ENCODE assay signal across 16 cellular contexts in genomic region chr5:31463341-31463740, GRCh38.
DNase-seq lines count a peak whose midpoint lies in the region; TF ChIP-seq lines count a peak whose summit lies in the region.
"Had no signal": no experiment of that assay in that cellular context is flagged by ENCODE, and none has a peak within 500 bp of the region (broad histone marks: within the 10 kb centered on the region; RNA-seq: fewer than 3 reads in every experiment).

No MANE protein-coding gene starts in this region.

- 0 out of 2 replicates have a peak, but pooled peaks cover 14% of the 10 kb centered on the region for H3F3A ChIP-seq in GM23248 (ENCODE audit: insufficient read depth)

- no peaks in the 10 kb centered on the region for H3K9me2 ChIP-seq in GM23248 (ENCODE audit: insufficient read depth)

- in situ Hi-C loops in GM23248 (cut with MboI), result no loop called here

- no peaks in the 10 kb centered on the region for H3K4me1 Mint-ChIP-seq in endothelial cell (ENCODE audit: unreplicated experiment)
- H3K4me1 Mint-ChIP-seq: B cell had no signal

- H3K4me3 ChIP-seq in GM23248, result no peak overlapping the region
- H3K4me3 ChIP-seq in cardiac fibroblast (replicated peaks in 1 of 2; ENCODE audit: low read depth in 2 of 2, low read length in 2 of 2), result no peak overlapping the region
- H3K4me3 ChIP-seq: GM12878 had no signal

- WGBS in GM23248 (ENCODE audit: low coverage in 1 of 2, low lambda C conversion rate in 2 of 2, missing lambda C conversion rate in 2 of 2), 2 experiments, result 98 to 100% methylated on average over 2 of the region's 2 CpGs

- H3K4me2 ChIP-seq in GM23248 (ENCODE audit: unreplicated experiment), result no peak overlapping the region

- H2AFZ ChIP-seq in GM23248, result no peak overlapping the region

- no peaks in the 10 kb centered on the region for H3K4me1 ChIP-seq in GM23248 (ENCODE audit: insufficient read depth)

- H3K9me3 Mint-ChIP-seq in endothelial cell (ENCODE audit: unreplicated experiment), result no peaks in the 10 kb centered on the region

- no peaks in the 10 kb centered on the region for H3K9me3 ChIP-seq in GM23248 (ENCODE audit: low read depth)

- peaks cover 1% of the 10 kb centered on the region for H3K27me3 Mint-ChIP-seq in endothelial cell (ENCODE audit: unreplicated experiment)
- H3K27me3 Mint-ChIP-seq: B cell; CD4-positive, alpha-beta T cell had no signal

- H3K27me3 ChIP-seq in GM23248 (replicated peaks; ENCODE audit: insufficient read depth), result no peaks in the 10 kb centered on the region

- no peak for TF ChIP-seq CTCF in cardiac fibroblast (IDR thresholded peaks at IDR 0.05; ENCODE audit: low read depth, low read length)
- no peak for TF ChIP-seq CTCF in endothelial cell (IDR thresholded peaks at IDR 0.05; ENCODE audit: unreplicated experiment)

- H4K20me1 ChIP-seq in GM23248 (ENCODE audit: insufficient read depth), result no peaks in the 10 kb centered on the region

- no peaks in the 10 kb centered on the region for H3K79me2 ChIP-seq in GM23248 (ENCODE audit: insufficient read depth)

- no peak overlapping the region for H3K9ac ChIP-seq in GM23248

- peaks cover 41% of the 10 kb centered on the region for H3K36me3 ChIP-seq in GM23248 (ENCODE audit: low read depth)

- H3K27ac ChIP-seq in GM23248, result no peak overlapping the region

- H3K36me3 Mint-ChIP-seq in endothelial cell (ENCODE audit: low read depth, unreplicated experiment), result peaks cover 82% of the 10 kb centered on the region

- H3K27ac Mint-ChIP-seq in endothelial cell (ENCODE audit: unreplicated experiment), result no peak overlapping the region
- H3K27ac Mint-ChIP-seq: B cell; CD4-positive, alpha-beta T cell had no signal

- H3K4me3 Mint-ChIP-seq in endothelial cell (ENCODE audit: unreplicated experiment), result peak overlapping the region; percentile 60
- H3K4me3 Mint-ChIP-seq: B cell; CD4-positive, alpha-beta T cell had no signal

- DNase-seq in GM23248 (peak; percentile 44), cardiac fibroblast (ENCODE audit: low read depth in 2 of 2) (peak; percentile 45 to 63), endothelial cell (ENCODE audit: low spot score) (no peak), lung microvascular endothelial cell (ENCODE audit: low read depth in 2 of 2) (peak; percentile 48 to 74), NCI-H446 treated with DMSO at 0.1 percent for 48 hours (lab: John Stamatoyannopoulos, UW) (no peak), islet precursor cell (no peak), DMS53 treated with DMSO at 0.1 percent for 48 hours (lab: John Stamatoyannopoulos, UW; ENCODE audit: unreplicated experiment) (no peak)
- no peak for DNase-seq in activated CD4-positive, alpha-beta T cell treated with anti-CD3 and anti-CD28 coated beads for 1 hour
- DNase-seq: C1 segment of cervical spinal cord; Calu3; CD4-positive, alpha-beta T cell; DMS 273 treated with DMSO at 0.1 percent for 48 hours; DMS79; H7 had no signal

Comparison
In these comparisons a context has a peak if more than half of its experiments do, and no peak if none do; other contexts are left out.
1. DNase-seq: peak in GM23248 (single experiment), cardiac fibroblast (2 of 2) and lung microvascular endothelial cell (2 of 2); none in endothelial cell (single experiment), NCI-H446 treated with DMSO at 0.1 percent for 48 hours (single experiment), activated CD4-positive, alpha-beta T cell treated with anti-CD3 and anti-CD28 coated beads for 1 hour (single experiment), islet precursor cell (single experiment) and DMS53 treated with DMSO at 0.1 percent for 48 hours (single experiment).